Comparison of ENCODE assay signal across 23 cellular contexts in genomic region chr3:136869282-136869681, GRCh38.
"Had no signal": no experiment of that assay in that cellular context is flagged by ENCODE, and none has a peak within 500 bp of the region (broad histone marks: within the 10 kb centered on the region; RNA-seq: fewer than 3 reads in every experiment).

No MANE protein-coding gene starts in this region.

- H3K9me3 ChIP-seq: esophagus muscularis mucosa, gastrocnemius medialis, left lung, mucosa of descending colon had no signal

- H3K4me3 ChIP-seq: coronary artery, dorsolateral prefrontal cortex, esophagus muscularis mucosa, gastrocnemius medialis, heart right ventricle, left lung, lower lobe of right lung, mucosa of descending colon had no signal

- H3K36me3 ChIP-seq: gastrocnemius medialis had no signal

- H3K27ac ChIP-seq: coronary artery, dorsolateral prefrontal cortex, esophagus muscularis mucosa, gastrocnemius medialis, heart right ventricle, left lung, lower lobe of right lung had no signal

- DNase-seq: dermis blood vessel endothelial cell; dorsolateral prefrontal cortex; effector CD4-positive, alpha-beta T cell; effector memory CD4-positive, alpha-beta T cell; foreskin melanocyte; gastrocnemius medialis; glutamatergic neuron; head of caudate nucleus; heart right ventricle; hippocampal formation; left cardiac atrium; left lung; left ventricle myocardium superior; lower lobe of right lung; mesenchymal stem cell; mucosa of descending colon; naive B cell had no signal

- H3K27me3 ChIP-seq: dorsolateral prefrontal cortex, esophagus muscularis mucosa, gastrocnemius medialis, heart right ventricle, left lung had no signal

- FAIRE-seq: colon, endothelial cell of umbilical vein, islet of Langerhans, keratinocyte had no signal

- ATAC-seq: gastrocnemius medialis, heart right ventricle, left cardiac atrium, left lung, left ventricle myocardium superior, lower lobe of right lung, mucosa of descending colon had no signal

- H3K4me1 ChIP-seq: left lung had no signal
